36 cellular contexts compared by ENCODE assay signal in the genomic region with DNA sequence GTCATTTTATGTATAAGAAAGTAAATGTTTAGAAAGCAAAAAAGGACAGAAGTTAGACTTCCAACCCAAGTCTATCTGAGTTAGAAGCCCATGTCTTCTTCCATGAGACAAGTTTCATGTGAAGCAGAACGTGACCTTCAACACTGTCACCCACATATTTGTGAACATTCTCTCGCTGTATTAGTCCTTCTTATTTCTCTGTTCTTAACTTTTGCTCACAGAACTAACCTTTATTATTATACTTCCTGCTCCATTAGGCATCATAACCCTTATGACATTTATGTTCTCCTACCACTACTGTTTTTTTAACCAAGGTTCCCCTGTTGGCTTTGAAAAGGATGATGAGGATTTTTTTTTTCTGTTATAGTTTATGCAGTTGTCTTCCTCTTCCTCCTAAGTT.
"Had no signal": no experiment of that assay in that cellular context is flagged by ENCODE, and none has a peak within 500 bp of the region (broad histone marks: within the 10 kb centered on the region; RNA-seq: fewer than 3 reads in every experiment).

No MANE protein-coding gene starts in this region.

- H3K4me1 Mint-ChIP-seq: activated naive CD4-positive, alpha-beta T cell treated with anti-CD3 and anti-CD28 coated beads, Interleukin-2, amount 10 ng/mL, durations not matched to agents 7 days and 5 days; activated naive CD4-positive, alpha-beta T cell treated with anti-CD3 and anti-CD28 coated beads, Interleukin-2, amount 50 U/mL, for 24 hours; activated naive CD8-positive, alpha-beta T cell treated with anti-CD3 and anti-CD28 coated beads for 36 hours; activated naive CD8-positive, alpha-beta T cell treated with anti-CD3 and anti-CD28 coated beads, Interleukin-2, amount 10 ng/mL, durations not matched to agents 7 days and 5 days; activated naive CD8-positive, alpha-beta T cell treated with anti-CD3 and anti-CD28 coated beads, Interleukin-2, amount 50 U/mL, for 24 hours; activated T-helper 17 cell treated with anti-CD3 and anti-CD28 coated beads, Interleukin-2, amount 50 U/mL, for 72 hours; central memory CD8-positive, alpha-beta T cell had no signal

- DNase-seq: activated effector memory CD4-positive, alpha-beta T cell treated with anti-CD3 and anti-CD28 coated beads, Interleukin-2, amount 50 U/mL, for 16 hours; activated effector memory CD4-positive, alpha-beta T cell treated with Interleukin-2 at 50 U/mL for 16 hours; activated gamma-delta T cell; activated gamma-delta T cell treated with Interleukin-2 at 50 U/mL for 16 hours; activated naive CD4-positive, alpha-beta T cell; activated naive CD4-positive, alpha-beta T cell treated with anti-CD3 and anti-CD28 coated beads for 36 hours; activated naive CD4-positive, alpha-beta T cell treated with anti-CD3 and anti-CD28 coated beads, Interleukin-2, amount 10 ng/mL, durations not matched to agents 7 days and 5 days; activated naive CD4-positive, alpha-beta T cell treated with anti-CD3 and anti-CD28 coated beads, Interleukin-2, amount 50 U/mL, for 16 hours; activated naive CD4-positive, alpha-beta T cell treated with Interleukin-2 at 50 U/mL for 16 hours; activated naive CD8-positive, alpha-beta T cell treated with anti-CD3 and anti-CD28 coated beads for 36 hours; activated naive CD8-positive, alpha-beta T cell treated with anti-CD3 and anti-CD28 coated beads, Interleukin-2, amount 10 ng/mL, durations not matched to agents 7 days and 5 days; activated naive CD8-positive, alpha-beta T cell treated with anti-CD3 and anti-CD28 coated beads, Interleukin-2, amount 50 U/mL, for 24 hours; activated T-cell treated with anti-CD3 and anti-CD28 coated beads for 4 hours; activated T-cell treated with anti-CD3 and anti-CD28 coated beads, Interleukin-2, amount 50 U/mL, for 1 hour; activated T-cell treated with anti-CD3 and anti-CD28 coated beads, Interleukin-2, amount 50 U/mL, for 24 hours; activated T-cell treated with anti-CD3 and anti-CD28 coated beads, Interleukin-2, amount 50 U/mL, for 4 hours; activated T-cell treated with anti-CD3 and anti-CD28 coated beads, Interleukin-2, amount 50 U/mL, for 48 hours; activated T-cell treated with anti-CD3 and anti-CD28 coated beads, Interleukin-2, amount 50 U/mL, for 72 hours; adrenal gland; amniotic stem cell; amygdala; anterior cingulate cortex; aorta; body of pancreas; brain microvascular endothelial cell; caudate nucleus; central memory CD4-positive, alpha-beta T cell; cerebellar nuclear complex had no signal

- H3K36me3 Mint-ChIP-seq: activated naive CD4-positive, alpha-beta T cell treated with anti-CD3 and anti-CD28 coated beads, Interleukin-2, amount 10 ng/mL, durations not matched to agents 7 days and 5 days; activated naive CD4-positive, alpha-beta T cell treated with anti-CD3 and anti-CD28 coated beads, Interleukin-2, amount 50 U/mL, for 24 hours; activated naive CD4-positive, alpha-beta T cell treated with anti-CD3 and anti-CD28 coated beads, Interleukin-2, amount 50 U/mL, for 72 hours; activated naive CD8-positive, alpha-beta T cell; activated naive CD8-positive, alpha-beta T cell treated with anti-CD3 and anti-CD28 coated beads for 36 hours; activated naive CD8-positive, alpha-beta T cell treated with anti-CD3 and anti-CD28 coated beads, Interleukin-2, amount 10 ng/mL, durations not matched to agents 7 days and 5 days; brain had no signal

- H3K9me3 Mint-ChIP-seq: activated naive CD4-positive, alpha-beta T cell treated with anti-CD3 and anti-CD28 coated beads for 36 hours; activated naive CD4-positive, alpha-beta T cell treated with anti-CD3 and anti-CD28 coated beads, Interleukin-2, amount 10 ng/mL, durations not matched to agents 7 days and 5 days; activated naive CD4-positive, alpha-beta T cell treated with anti-CD3 and anti-CD28 coated beads, Interleukin-2, amount 50 U/mL, for 24 hours; activated naive CD4-positive, alpha-beta T cell treated with anti-CD3 and anti-CD28 coated beads, Interleukin-2, amount 50 U/mL, for 72 hours; activated naive CD8-positive, alpha-beta T cell treated with anti-CD3 and anti-CD28 coated beads for 36 hours; activated naive CD8-positive, alpha-beta T cell treated with anti-CD3 and anti-CD28 coated beads, Interleukin-2, amount 10 ng/mL, durations not matched to agents 7 days and 5 days; activated naive CD8-positive, alpha-beta T cell treated with anti-CD3 and anti-CD28 coated beads, Interleukin-2, amount 50 U/mL, for 24 hours; activated T-cell treated with anti-CD3 and anti-CD28 coated beads, Interleukin-2, amount 50 U/mL, for 24 hours; activated T-cell treated with anti-CD3 and anti-CD28 coated beads, Interleukin-2, amount 50 U/mL, for 4 hours; activated T-cell treated with anti-CD3 and anti-CD28 coated beads, Interleukin-2, amount 50 U/mL, for 72 hours; activated T-helper 1 cell treated with anti-CD3 and anti-CD28 coated beads, Interleukin-12 subunit alpha, Interleukin-12 subunit beta, Interleukin-2, Interleukin-4 antibody, amounts not matched to agents 30 ng/mL and 10 ng/mL and 1 ng/mL, durations not matched to agents 14 hours and 24 hours and 36 hours; activated T-helper 17 cell treated with anti-CD3 and anti-CD28 coated beads, Interleukin-2, amount 50 U/mL, for 72 hours; activated T-helper 2 cell treated with anti-CD3 and anti-CD28 coated beads, Interferon-gamma antibody, Interleukin-2, Interleukin-4, amounts not matched to agents 10 μg/mL and 5 μg/mL and 100 μg/mL, durations not matched to agents 14 hours and 24 hours and 36 hours; brain; central memory CD8-positive, alpha-beta T cell had no signal

- H3K27me3 Mint-ChIP-seq: activated naive CD4-positive, alpha-beta T cell treated with anti-CD3 and anti-CD28 coated beads, Interleukin-2, amount 10 ng/mL, durations not matched to agents 7 days and 5 days; activated naive CD4-positive, alpha-beta T cell treated with anti-CD3 and anti-CD28 coated beads, Interleukin-2, amount 50 U/mL, for 24 hours; activated naive CD8-positive, alpha-beta T cell; activated naive CD8-positive, alpha-beta T cell treated with anti-CD3 and anti-CD28 coated beads, Interleukin-2, amount 10 ng/mL, durations not matched to agents 7 days and 5 days; activated naive CD8-positive, alpha-beta T cell treated with anti-CD3 and anti-CD28 coated beads, Interleukin-2, amount 50 U/mL, for 24 hours; brain; central memory CD8-positive, alpha-beta T cell had no signal

- ATAC-seq: activated naive CD4-positive, alpha-beta T cell treated with anti-CD3 and anti-CD28 coated beads, Interleukin-2, amount 50 U/mL, for 72 hours; activated naive CD8-positive, alpha-beta T cell treated with anti-CD3 and anti-CD28 coated beads, Interleukin-2, amount 50 U/mL, for 24 hours; activated T-cell treated with anti-CD3 and anti-CD28 coated beads, Interleukin-2, amount 50 U/mL, for 4 hours; activated T-cell treated with anti-CD3 and anti-CD28 coated beads, Interleukin-2, amount 50 U/mL, for 72 hours; activated T-helper 17 cell treated with anti-CD3 and anti-CD28 coated beads, Interleukin-2, amount 50 U/mL, for 72 hours; body of pancreas had no signal

- H3K27ac Mint-ChIP-seq: activated naive CD4-positive, alpha-beta T cell treated with anti-CD3 and anti-CD28 coated beads for 36 hours; activated naive CD4-positive, alpha-beta T cell treated with anti-CD3 and anti-CD28 coated beads, Interleukin-2, amount 10 ng/mL, durations not matched to agents 7 days and 5 days; activated naive CD4-positive, alpha-beta T cell treated with anti-CD3 and anti-CD28 coated beads, Interleukin-2, amount 50 U/mL, for 24 hours; activated naive CD4-positive, alpha-beta T cell treated with anti-CD3 and anti-CD28 coated beads, Interleukin-2, amount 50 U/mL, for 72 hours; activated naive CD8-positive, alpha-beta T cell; activated naive CD8-positive, alpha-beta T cell treated with anti-CD3 and anti-CD28 coated beads for 36 hours; activated naive CD8-positive, alpha-beta T cell treated with anti-CD3 and anti-CD28 coated beads, Interleukin-2, amount 10 ng/mL, durations not matched to agents 7 days and 5 days; activated naive CD8-positive, alpha-beta T cell treated with anti-CD3 and anti-CD28 coated beads, Interleukin-2, amount 50 U/mL, for 24 hours; activated T-cell treated with anti-CD3 and anti-CD28 coated beads, Interleukin-2, amount 50 U/mL, for 24 hours; activated T-cell treated with anti-CD3 and anti-CD28 coated beads, Interleukin-2, amount 50 U/mL, for 72 hours; activated T-helper 1 cell treated with anti-CD3 and anti-CD28 coated beads, Interleukin-12 subunit alpha, Interleukin-12 subunit beta, Interleukin-2, Interleukin-4 antibody, amounts not matched to agents 30 ng/mL and 10 ng/mL and 1 ng/mL, durations not matched to agents 14 hours and 24 hours and 36 hours; activated T-helper 17 cell treated with anti-CD3 and anti-CD28 coated beads, Interleukin-2, amount 50 U/mL, for 72 hours; activated T-helper 2 cell treated with anti-CD3 and anti-CD28 coated beads, Interferon-gamma antibody, Interleukin-2, Interleukin-4, amounts not matched to agents 10 μg/mL and 5 μg/mL and 100 μg/mL, durations not matched to agents 14 hours and 24 hours and 36 hours; brain had no signal

- H3K4me3 Mint-ChIP-seq: activated naive CD4-positive, alpha-beta T cell treated with anti-CD3 and anti-CD28 coated beads for 36 hours; activated naive CD4-positive, alpha-beta T cell treated with anti-CD3 and anti-CD28 coated beads, Interleukin-2, amount 10 ng/mL, durations not matched to agents 7 days and 5 days; activated naive CD4-positive, alpha-beta T cell treated with anti-CD3 and anti-CD28 coated beads, Interleukin-2, amount 50 U/mL, for 24 hours; activated naive CD8-positive, alpha-beta T cell; activated naive CD8-positive, alpha-beta T cell treated with anti-CD3 and anti-CD28 coated beads for 36 hours; activated naive CD8-positive, alpha-beta T cell treated with anti-CD3 and anti-CD28 coated beads, Interleukin-2, amount 10 ng/mL, durations not matched to agents 7 days and 5 days; activated naive CD8-positive, alpha-beta T cell treated with anti-CD3 and anti-CD28 coated beads, Interleukin-2, amount 50 U/mL, for 24 hours; activated T-cell treated with anti-CD3 and anti-CD28 coated beads, Interleukin-2, amount 50 U/mL, for 24 hours; activated T-cell treated with anti-CD3 and anti-CD28 coated beads, Interleukin-2, amount 50 U/mL, for 4 hours; activated T-cell treated with anti-CD3 and anti-CD28 coated beads, Interleukin-2, amount 50 U/mL, for 72 hours; activated T-helper 1 cell treated with anti-CD3 and anti-CD28 coated beads, Interleukin-12 subunit alpha, Interleukin-12 subunit beta, Interleukin-2, Interleukin-4 antibody, amounts not matched to agents 30 ng/mL and 10 ng/mL and 1 ng/mL, durations not matched to agents 14 hours and 24 hours and 36 hours; activated T-helper 17 cell treated with anti-CD3 and anti-CD28 coated beads, Interleukin-2, amount 50 U/mL, for 72 hours; brain; central memory CD8-positive, alpha-beta T cell had no signal
